11 cellular contexts compared by ENCODE assay signal in the genomic region with DNA sequence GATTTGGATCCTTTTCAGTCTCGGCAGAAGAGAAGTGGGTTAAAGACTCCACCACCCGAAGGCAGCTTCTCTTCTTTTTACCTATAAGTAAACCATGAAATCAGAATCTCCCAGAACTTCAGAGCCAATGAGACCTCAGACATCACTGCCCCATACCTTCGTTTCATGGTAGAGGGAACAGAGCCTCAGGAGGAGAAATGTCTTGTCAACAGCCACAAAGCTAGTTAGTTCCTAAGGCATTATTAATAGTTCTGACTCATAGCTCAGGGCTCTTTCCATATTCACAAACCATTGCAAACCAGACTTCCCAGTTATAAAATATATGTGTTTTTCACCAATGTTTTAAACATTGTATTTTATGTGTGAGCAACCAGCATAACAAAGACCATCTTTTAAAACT.
A peak's percentile ranks its signal among the peaks of the same experiment; 100 is the strongest.
DNase-seq lines count a peak whose midpoint lies in the region; TF ChIP-seq lines count a peak whose summit lies in the region.
"Had no signal": no experiment of that assay in that cellular context is flagged by ENCODE, and none has a peak within 500 bp of the region (broad histone marks: within the 10 kb centered on the region; RNA-seq: fewer than 3 reads in every experiment).

No MANE protein-coding gene starts in this region.

- H3K14ac ChIP-seq in trophoblast cell (ENCODE audit: low read length) = no peak overlapping the region

- no peak for TF ChIP-seq CTCF in DOHH2 (IDR thresholded peaks at IDR 0.05; ENCODE audit: low read depth, low read length, poor library complexity, severe bottlenecking)
- TF ChIP-seq CTCF in chondrocyte (IDR thresholded peaks at IDR 0.05) = no peak

- H3K36me3 ChIP-seq in DOHH2 (ENCODE audit: control insufficient read depth, low read length) (no peaks in the 10 kb centered on the region), trophoblast cell (ENCODE audit: control insufficient read depth in 1 of 2, insufficient read depth in 2 of 2, low read length in 2 of 2) (no peaks in the 10 kb centered on the region)

- H3K18ac ChIP-seq in trophoblast cell (ENCODE audit: low read length) = no peak overlapping the region

- H3K4me1 Mint-ChIP-seq in chondrocyte (ENCODE audit: low read depth) = peaks cover 21% of the 10 kb centered on the region

- no peak overlapping the region for H4K91ac ChIP-seq in trophoblast cell (ENCODE audit: low read depth, low read length)

- H3K9me2 ChIP-seq in DOHH2 (replicated peaks; ENCODE audit: control insufficient read depth, low read length) = no peaks in the 10 kb centered on the region

- no peak overlapping the region for H3K9ac ChIP-seq in trophoblast cell (ENCODE audit: low read length)

- H4K8ac ChIP-seq in trophoblast cell (ENCODE audit: low read depth, low read length) = no peak overlapping the region

- H3K23ac ChIP-seq in trophoblast cell (ENCODE audit: low read length) = no peak overlapping the region

- H3K4ac ChIP-seq in trophoblast cell (ENCODE audit: low read depth, low read length) = no peak overlapping the region

- WGBS in trophoblast cell (ENCODE audit: extremely low coverage, insufficient coverage, insufficient read length) = no CpG with 5 or more reads among the region's 3 CpGs

- no peak overlapping the region for H2AFZ ChIP-seq in trophoblast cell (ENCODE audit: insufficient read depth, low read length, poor library complexity)

- no peaks in the 10 kb centered on the region for H3K27me3 ChIP-seq in DOHH2 (ENCODE audit: control insufficient read depth, low read length)
- H3K27me3 ChIP-seq in trophoblast cell (ENCODE audit: insufficient read depth, low read length) = no peaks in the 10 kb centered on the region
- H3K27me3 ChIP-seq: body of pancreas had no signal

- H3K9me3 ChIP-seq in DOHH2 (ENCODE audit: control insufficient read depth, insufficient read depth, low read length) = no peaks in the 10 kb centered on the region
- no peaks in the 10 kb centered on the region for H3K9me3 ChIP-seq in trophoblast cell (ENCODE audit: insufficient read depth, low read depth, low read length)
- H3K9me3 ChIP-seq: body of pancreas had no signal

- no peak overlapping the region for H2AK5ac ChIP-seq in trophoblast cell (ENCODE audit: low read length)

- H2BK12ac ChIP-seq in trophoblast cell (ENCODE audit: low read length) = no peak overlapping the region

- H3K27ac ChIP-seq in DOHH2 (ENCODE audit: low read depth, low read length) (no peak overlapping the region), trophoblast cell (ENCODE audit: low read depth, low read length) (peak overlapping the region; percentile 55)
- H3K27ac ChIP-seq: body of pancreas had no signal

- peak overlapping the region; percentile 91 for H3K27ac Mint-ChIP-seq in chondrocyte (ENCODE audit: unreplicated experiment)

- H3F3A ChIP-seq in DOHH2 (ENCODE audit: control insufficient read depth, insufficient read depth) = peaks cover 4% of the 10 kb centered on the region; the same call in 1 of the 2 replicates

- no peaks in the 10 kb centered on the region for H3K79me2 ChIP-seq in DOHH2 (ENCODE audit: control insufficient read depth, low read length)
- H3K79me2 ChIP-seq in trophoblast cell (ENCODE audit: control insufficient read depth, insufficient read depth, low read length, poor library complexity) = no peaks in the 10 kb centered on the region

- no peak overlapping the region for H3K4me3 Mint-ChIP-seq in chondrocyte (ENCODE audit: unreplicated experiment)

- H3K4me2 ChIP-seq in DOHH2 (ENCODE audit: low read length) = peak overlapping the region; percentile 33
- no peak overlapping the region for H3K4me2 ChIP-seq in trophoblast cell (ENCODE audit: low read length)

- no peaks in the 10 kb centered on the region for H3K9me3 Mint-ChIP-seq in chondrocyte (ENCODE audit: low read depth)

- no peak overlapping the region for H3K4me3 ChIP-seq in DOHH2 (ENCODE audit: low read length)
- no peak overlapping the region for H3K4me3 ChIP-seq in trophoblast cell (ENCODE audit: low read depth, low read length)
- H3K4me3 ChIP-seq: body of pancreas had no signal

- peaks cover 2% of the 10 kb centered on the region for H3K36me3 Mint-ChIP-seq in chondrocyte (ENCODE audit: low read depth)

- peaks cover 53% of the 10 kb centered on the region for H3K4me1 ChIP-seq in DOHH2 (ENCODE audit: control insufficient read depth, low read length)
- H3K4me1 ChIP-seq in trophoblast cell (ENCODE audit: control insufficient read depth in 1 of 2, insufficient read depth in 2 of 2, low read length in 2 of 2) = peaks cover 11 to 19% of the 10 kb centered on the region in 2 experiments

- no peaks in the 10 kb centered on the region for H3K27me3 Mint-ChIP-seq in chondrocyte (ENCODE audit: low read depth)

- DNase-seq in M059J (ENCODE audit: low read depth) = peak; percentile 94
- no peak for DNase-seq in chondrocyte (ENCODE audit: low spot score)
- DNase-seq in trophoblast cell = peak; percentile 9 to 62
- no peak for DNase-seq in retina
- DNase-seq in NCI-H1930 (lab: John Stamatoyannopoulos, UW) = no peak
- no peak for DNase-seq in NCI-H1417 treated with DMSO at 0.1 percent for 48 hours (lab: John Stamatoyannopoulos, UW)
- no peak for DNase-seq in islet precursor cell
- DNase-seq: body of pancreas, NCI-H524, occipital lobe had no signal

- H2BK120ac ChIP-seq in trophoblast cell (ENCODE audit: insufficient read depth, low read length, poor library complexity) = no peak overlapping the region

- H3K79me1 ChIP-seq in trophoblast cell (ENCODE audit: low read length) = peaks cover 15% of the 10 kb centered on the region

- H2BK5ac ChIP-seq in trophoblast cell (ENCODE audit: low read depth, low read length, poor library complexity) = peak overlapping the region; percentile 19

- no peak overlapping the region for H4K12ac ChIP-seq in trophoblast cell (ENCODE audit: low read depth, low read length)

- no peaks in the 10 kb centered on the region for H4K20me1 ChIP-seq in DOHH2 (ENCODE audit: control insufficient read depth, insufficient read depth, low read depth, low read length)

Comparison
In these comparisons a context has a peak if more than half of its experiments do, and no peak if none do; other contexts are left out.
1. DNase-seq: peak in M059J (single experiment) and trophoblast cell (2 of 2); none in chondrocyte (single experiment), retina (single experiment), NCI-H1930 (0 of 2), NCI-H1417 treated with DMSO at 0.1 percent for 48 hours (single experiment) and islet precursor cell (single experiment).